ENCODE assay signal across 2 cellular contexts in the genomic region with DNA sequence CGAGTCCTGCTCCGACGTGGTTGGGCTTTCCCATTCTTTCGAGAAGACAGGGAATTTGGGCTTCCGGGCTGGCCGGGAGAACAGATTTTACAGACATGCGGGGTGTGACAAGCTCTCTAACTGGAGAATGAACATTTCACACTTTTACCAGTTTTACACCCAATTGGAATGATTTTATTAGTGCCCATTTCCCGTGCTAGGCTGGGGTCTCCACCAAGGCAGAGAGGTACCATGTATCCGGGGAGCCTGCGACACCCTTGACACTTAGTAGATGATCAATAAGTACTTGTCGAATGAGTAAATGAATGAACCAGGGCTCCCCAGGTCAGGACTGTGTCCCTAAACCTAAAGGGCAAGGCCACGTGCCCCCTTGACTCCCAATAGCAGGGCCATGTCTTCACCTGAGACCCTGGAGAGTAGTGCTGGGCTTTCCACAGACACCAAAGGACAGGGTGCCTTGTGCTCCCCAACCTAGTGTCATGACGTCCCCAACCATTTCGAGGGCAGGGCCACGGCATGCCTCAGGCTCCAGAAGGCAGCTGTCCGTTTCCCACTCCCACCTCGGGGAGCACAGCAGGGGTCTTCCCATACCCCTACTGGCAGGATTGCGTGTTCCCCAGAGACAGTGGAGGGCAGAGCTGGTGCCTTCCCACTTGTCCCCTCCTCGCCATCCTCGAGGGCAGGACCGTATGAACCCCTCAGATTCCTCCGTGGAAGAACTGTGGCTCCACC.
TF ChIP-seq lines count a peak whose summit lies in the region.

No MANE protein-coding gene starts in this region.

TF ChIP-seq in SK-N-SH, 30 proteins besides CTCF, POLR2A, EP300 and RAD21 (continued from another document):
- TF ChIP-seq, protein P1, sequence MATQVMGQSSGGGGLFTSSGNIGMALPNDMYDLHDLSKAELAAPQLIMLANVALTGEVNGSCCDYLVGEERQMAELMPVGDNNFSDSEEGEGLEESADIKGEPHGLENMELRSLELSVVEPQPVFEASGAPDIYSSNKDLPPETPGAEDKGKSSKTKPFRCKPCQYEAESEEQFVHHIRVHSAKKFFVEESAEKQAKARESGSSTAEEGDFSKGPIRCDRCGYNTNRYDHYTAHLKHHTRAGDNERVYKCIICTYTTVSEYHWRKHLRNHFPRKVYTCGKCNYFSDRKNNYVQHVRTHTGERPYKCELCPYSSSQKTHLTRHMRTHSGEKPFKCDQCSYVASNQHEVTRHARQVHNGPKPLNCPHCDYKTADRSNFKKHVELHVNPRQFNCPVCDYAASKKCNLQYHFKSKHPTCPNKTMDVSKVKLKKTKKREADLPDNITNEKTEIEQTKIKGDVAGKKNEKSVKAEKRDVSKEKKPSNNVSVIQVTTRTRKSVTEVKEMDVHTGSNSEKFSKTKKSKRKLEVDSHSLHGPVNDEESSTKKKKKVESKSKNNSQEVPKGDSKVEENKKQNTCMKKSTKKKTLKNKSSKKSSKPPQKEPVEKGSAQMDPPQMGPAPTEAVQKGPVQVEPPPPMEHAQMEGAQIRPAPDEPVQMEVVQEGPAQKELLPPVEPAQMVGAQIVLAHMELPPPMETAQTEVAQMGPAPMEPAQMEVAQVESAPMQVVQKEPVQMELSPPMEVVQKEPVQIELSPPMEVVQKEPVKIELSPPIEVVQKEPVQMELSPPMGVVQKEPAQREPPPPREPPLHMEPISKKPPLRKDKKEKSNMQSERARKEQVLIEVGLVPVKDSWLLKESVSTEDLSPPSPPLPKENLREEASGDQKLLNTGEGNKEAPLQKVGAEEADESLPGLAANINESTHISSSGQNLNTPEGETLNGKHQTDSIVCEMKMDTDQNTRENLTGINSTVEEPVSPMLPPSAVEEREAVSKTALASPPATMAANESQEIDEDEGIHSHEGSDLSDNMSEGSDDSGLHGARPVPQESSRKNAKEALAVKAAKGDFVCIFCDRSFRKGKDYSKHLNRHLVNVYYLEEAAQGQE (IDR thresholded peaks at IDR 0.05; ENCODE audit: low read depth, low read length): no peak
- TF ChIP-seq MEF2A (IDR thresholded peaks at IDR 0.05; ENCODE audit: borderline replicate concordance, low read depth) (no peak), RCOR1 (IDR thresholded peaks at IDR 0.05; ENCODE audit: low read length) (no peak), SMC3 (IDR thresholded peaks at IDR 0.05; ENCODE audit: low read depth, low read length) (no peak), NFIC (IDR thresholded peaks at IDR 0.05; ENCODE audit: borderline replicate concordance) (no peak), FOXM1 (IDR thresholded peaks at IDR 0.05; ENCODE audit: low read depth) (no peak), GABPA (IDR thresholded peaks at IDR 0.05; ENCODE audit: low read depth) (peak; percentile 9; the same call in 1 of the 2 replicates)
- TF ChIP-seq, protein P2, sequence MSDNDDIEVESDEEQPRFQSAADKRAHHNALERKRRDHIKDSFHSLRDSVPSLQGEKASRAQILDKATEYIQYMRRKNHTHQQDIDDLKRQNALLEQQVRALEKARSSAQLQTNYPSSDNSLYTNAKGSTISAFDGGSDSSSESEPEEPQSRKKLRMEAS (IDR thresholded peaks at IDR 0.05; ENCODE audit: low read depth): peak; percentile 40; the same call in 1 of the 2 replicates

TF ChIP-seq in SK-N-SH treated with all-trans-retinoic acid at 6 μM for 48 hours, 23 proteins besides CTCF, POLR2A, EP300 and RAD21 (continued from another document):
- no peak for TF ChIP-seq ISL1 (CRISPR knock-in tag; IDR thresholded peaks at IDR 0.05)
